In the genomic region with DNA sequence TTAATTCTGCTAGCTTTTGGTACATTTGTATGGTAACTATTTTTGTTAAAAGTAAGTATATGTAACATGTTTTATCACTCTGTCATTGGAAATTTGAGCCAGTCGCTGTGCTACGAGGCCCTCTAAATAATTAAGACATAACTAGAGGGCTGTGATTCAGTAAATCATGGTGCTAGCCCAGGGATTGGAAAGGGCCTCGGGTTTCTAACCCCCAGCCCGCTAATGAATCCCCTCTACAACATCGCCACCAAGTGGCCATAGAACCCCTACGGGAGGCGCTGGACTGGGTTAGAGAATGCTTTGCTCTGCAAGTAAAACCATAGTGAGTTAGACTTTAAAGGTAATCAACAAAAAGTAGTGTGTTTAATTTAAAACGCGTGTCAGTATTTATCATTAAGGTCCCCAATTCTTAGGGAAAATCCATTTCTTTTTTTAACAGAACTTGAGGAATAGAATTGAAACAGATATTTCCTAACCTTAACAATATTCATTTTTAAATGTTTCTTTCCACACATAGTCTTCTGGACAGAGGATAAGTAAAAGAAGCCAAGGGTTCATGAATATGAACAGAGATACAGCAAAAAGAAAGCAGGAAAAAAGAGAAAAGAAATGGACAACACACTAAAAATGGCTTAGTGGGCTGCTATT, we compare ENCODE assay signal across 9 cellular contexts.
DNase-seq lines count a peak whose midpoint lies in the region; TF ChIP-seq lines count a peak whose summit lies in the region.
"Had no signal": no experiment of that assay in that cellular context is flagged by ENCODE, and none has a peak within 500 bp of the region (broad histone marks: within the 10 kb centered on the region; RNA-seq: fewer than 3 reads in every experiment).

No MANE protein-coding gene starts in this region.

- no peak overlapping the region for H3K27ac ChIP-seq in Peyer's patch

- H3K9me3 ChIP-seq in Peyer's patch, result no peaks in the 10 kb centered on the region

- H3K36me3 Mint-ChIP-seq in activated naive CD4-positive, alpha-beta T cell treated with anti-CD3 and anti-CD28 coated beads, Interleukin-2, amount 10 ng/mL, durations not matched to agents 7 days and 5 days, result no peaks in the 10 kb centered on the region

- no peaks in the 10 kb centered on the region for H3K4me1 Mint-ChIP-seq in activated naive CD4-positive, alpha-beta T cell treated with anti-CD3 and anti-CD28 coated beads, Interleukin-2, amount 10 ng/mL, durations not matched to agents 7 days and 5 days

- H3K4me3 Mint-ChIP-seq in activated naive CD4-positive, alpha-beta T cell treated with anti-CD3 and anti-CD28 coated beads, Interleukin-2, amount 10 ng/mL, durations not matched to agents 7 days and 5 days, result no peak overlapping the region

- H3K9me3 Mint-ChIP-seq in activated naive CD4-positive, alpha-beta T cell treated with anti-CD3 and anti-CD28 coated beads, Interleukin-2, amount 10 ng/mL, durations not matched to agents 7 days and 5 days, result no peaks in the 10 kb centered on the region

- H3K27ac Mint-ChIP-seq in activated naive CD4-positive, alpha-beta T cell treated with anti-CD3 and anti-CD28 coated beads, Interleukin-2, amount 10 ng/mL, durations not matched to agents 7 days and 5 days, result no peak overlapping the region

- no peaks in the 10 kb centered on the region for H3K27me3 Mint-ChIP-seq in activated naive CD4-positive, alpha-beta T cell treated with anti-CD3 and anti-CD28 coated beads, Interleukin-2, amount 10 ng/mL, durations not matched to agents 7 days and 5 days

- no peaks in the 10 kb centered on the region for H3K36me3 ChIP-seq in Peyer's patch

- H3K4me1 ChIP-seq in Peyer's patch, result no peaks in the 10 kb centered on the region

- H3K27me3 ChIP-seq in Peyer's patch, result no peaks in the 10 kb centered on the region

- CTCF ChIA-PET in activated naive CD4-positive, alpha-beta T cell treated with anti-CD3 and anti-CD28 coated beads, Interleukin-2, amount 10 ng/mL, durations not matched to agents 7 days and 5 days (lab: Charles Lee), result no interaction called here

- no peak overlapping the region for H3K4me3 ChIP-seq in Peyer's patch

- TF ChIP-seq POLR2A in Peyer's patch (IDR thresholded peaks at IDR 0.05), result no peak

- peak in 4 of 6 experiments; percentile 23 to 49 (median 46) for TF ChIP-seq CTCF in Peyer's patch (IDR thresholded peaks at IDR 0.05)

- DNase-seq in NCI-H345 (lab: John Stamatoyannopoulos, UW) (peak; percentile 0), NCI-H345 treated with DMSO at 0.1 percent for 48 hours (lab: John Stamatoyannopoulos, UW; ENCODE audit: unreplicated experiment) (no peak), Peyer's patch (peak in 1 of 3 donors; percentile 48), globus pallidus (ENCODE audit: low spot score) (peak; percentile 29), superior temporal gyrus (ENCODE audit: extremely low spot score) (peak; percentile 55), NCI-H2227 (lab: John Stamatoyannopoulos, UW; ENCODE audit: unreplicated experiment) (no peak), T-helper 2 cell (no peak)
- DNase-seq in activated naive CD4-positive, alpha-beta T cell treated with anti-CD3 and anti-CD28 coated beads, Interleukin-2, amount 10 ng/mL, durations not matched to agents 7 days and 5 days, result no peak
- DNase-seq: AML-193 had no signal

Comparison
In these comparisons a context has a peak if more than half of its experiments do, and no peak if none do; other contexts are left out.
1. DNase-seq: peak in NCI-H345 (single experiment), globus pallidus (single experiment) and superior temporal gyrus (single experiment); none in NCI-H345 treated with DMSO at 0.1 percent for 48 hours (single experiment), NCI-H2227 (single experiment), activated naive CD4-positive, alpha-beta T cell treated with anti-CD3 and anti-CD28 coated beads, Interleukin-2, amount 10 ng/mL, durations not matched to agents 7 days and 5 days (single experiment) and T-helper 2 cell (0 of 5).